ENCODE assay signal across 1 cellular context in the genomic region with DNA sequence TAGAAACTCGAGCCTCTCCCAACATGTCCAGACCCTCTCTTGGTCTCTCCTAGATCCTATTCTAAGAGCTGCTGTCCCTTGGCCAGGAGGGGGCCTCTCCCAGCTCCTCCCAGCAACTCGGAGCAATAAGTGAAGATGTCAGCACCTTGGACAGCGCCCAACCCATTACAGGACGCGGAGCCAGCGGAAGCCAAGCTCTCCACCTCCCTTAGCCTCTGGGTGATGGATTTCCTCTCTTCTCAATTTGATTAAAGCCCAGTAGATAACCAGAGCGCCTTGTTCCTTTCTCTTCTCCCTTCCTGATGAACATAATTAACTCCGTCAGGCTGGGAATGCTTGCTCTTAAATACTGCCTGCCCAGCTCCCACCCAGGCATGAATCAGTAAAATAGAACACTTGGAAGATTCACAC.
TF ChIP-seq lines count a peak whose summit lies in the region.

No MANE protein-coding gene starts in this region.

TF ChIP-seq in HepG2, 621 proteins besides CTCF, POLR2A, EP300 and RAD21 (continued from another document):
- TF ChIP-seq, protein P1, sequence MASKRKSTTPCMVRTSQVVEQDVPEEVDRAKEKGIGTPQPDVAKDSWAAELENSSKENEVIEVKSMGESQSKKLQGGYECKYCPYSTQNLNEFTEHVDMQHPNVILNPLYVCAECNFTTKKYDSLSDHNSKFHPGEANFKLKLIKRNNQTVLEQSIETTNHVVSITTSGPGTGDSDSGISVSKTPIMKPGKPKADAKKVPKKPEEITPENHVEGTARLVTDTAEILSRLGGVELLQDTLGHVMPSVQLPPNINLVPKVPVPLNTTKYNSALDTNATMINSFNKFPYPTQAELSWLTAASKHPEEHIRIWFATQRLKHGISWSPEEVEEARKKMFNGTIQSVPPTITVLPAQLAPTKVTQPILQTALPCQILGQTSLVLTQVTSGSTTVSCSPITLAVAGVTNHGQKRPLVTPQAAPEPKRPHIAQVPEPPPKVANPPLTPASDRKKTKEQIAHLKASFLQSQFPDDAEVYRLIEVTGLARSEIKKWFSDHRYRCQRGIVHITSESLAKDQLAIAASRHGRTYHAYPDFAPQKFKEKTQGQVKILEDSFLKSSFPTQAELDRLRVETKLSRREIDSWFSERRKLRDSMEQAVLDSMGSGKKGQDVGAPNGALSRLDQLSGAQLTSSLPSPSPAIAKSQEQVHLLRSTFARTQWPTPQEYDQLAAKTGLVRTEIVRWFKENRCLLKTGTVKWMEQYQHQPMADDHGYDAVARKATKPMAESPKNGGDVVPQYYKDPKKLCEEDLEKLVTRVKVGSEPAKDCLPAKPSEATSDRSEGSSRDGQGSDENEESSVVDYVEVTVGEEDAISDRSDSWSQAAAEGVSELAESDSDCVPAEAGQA (IDR thresholded peaks at IDR 0.05; ENCODE audit: low read depth), result no peak
- TF ChIP-seq, protein P1 (CRISPR knock-in tag; IDR thresholded peaks at IDR 0.05; ENCODE audit: borderline replicate concordance), result peak; percentile 87
- no peak for TF ChIP-seq TCF7L2 (IDR thresholded peaks at IDR 0.05; ENCODE audit: low read depth, low read length)
- TF ChIP-seq BCL6 (CRISPR knock-in tag; IDR thresholded peaks at IDR 0.05), result peak; percentile 77
- TF ChIP-seq, protein P2, sequence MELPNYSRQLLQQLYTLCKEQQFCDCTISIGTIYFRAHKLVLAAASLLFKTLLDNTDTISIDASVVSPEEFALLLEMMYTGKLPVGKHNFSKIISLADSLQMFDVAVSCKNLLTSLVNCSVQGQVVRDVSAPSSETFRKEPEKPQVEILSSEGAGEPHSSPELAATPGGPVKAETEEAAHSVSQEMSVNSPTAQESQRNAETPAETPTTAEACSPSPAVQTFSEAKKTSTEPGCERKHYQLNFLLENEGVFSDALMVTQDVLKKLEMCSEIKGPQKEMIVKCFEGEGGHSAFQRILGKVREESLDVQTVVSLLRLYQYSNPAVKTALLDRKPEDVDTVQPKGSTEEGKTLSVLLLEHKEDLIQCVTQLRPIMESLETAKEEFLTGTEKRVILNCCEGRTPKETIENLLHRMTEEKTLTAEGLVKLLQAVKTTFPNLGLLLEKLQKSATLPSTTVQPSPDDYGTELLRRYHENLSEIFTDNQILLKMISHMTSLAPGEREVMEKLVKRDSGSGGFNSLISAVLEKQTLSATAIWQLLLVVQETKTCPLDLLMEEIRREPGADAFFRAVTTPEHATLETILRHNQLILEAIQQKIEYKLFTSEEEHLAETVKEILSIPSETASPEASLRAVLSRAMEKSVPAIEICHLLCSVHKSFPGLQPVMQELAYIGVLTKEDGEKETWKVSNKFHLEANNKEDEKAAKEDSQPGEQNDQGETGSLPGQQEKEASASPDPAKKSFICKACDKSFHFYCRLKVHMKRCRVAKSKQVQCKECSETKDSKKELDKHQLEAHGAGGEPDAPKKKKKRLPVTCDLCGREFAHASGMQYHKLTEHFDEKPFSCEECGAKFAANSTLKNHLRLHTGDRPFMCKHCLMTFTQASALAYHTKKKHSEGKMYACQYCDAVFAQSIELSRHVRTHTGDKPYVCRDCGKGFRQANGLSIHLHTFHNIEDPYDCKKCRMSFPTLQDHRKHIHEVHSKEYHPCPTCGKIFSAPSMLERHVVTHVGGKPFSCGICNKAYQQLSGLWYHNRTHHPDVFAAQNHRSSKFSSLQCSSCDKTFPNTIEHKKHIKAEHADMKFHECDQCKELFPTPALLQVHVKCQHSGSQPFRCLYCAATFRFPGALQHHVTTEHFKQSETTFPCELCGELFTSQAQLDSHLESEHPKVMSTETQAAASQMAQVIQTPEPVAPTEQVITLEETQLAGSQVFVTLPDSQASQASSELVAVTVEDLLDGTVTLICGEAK (IDR thresholded peaks at IDR 0.05), result no peak
- TF ChIP-seq, protein P2 (CRISPR knock-in tag; IDR thresholded peaks at IDR 0.05), result peak; percentile 80
- TF ChIP-seq, protein P3, sequence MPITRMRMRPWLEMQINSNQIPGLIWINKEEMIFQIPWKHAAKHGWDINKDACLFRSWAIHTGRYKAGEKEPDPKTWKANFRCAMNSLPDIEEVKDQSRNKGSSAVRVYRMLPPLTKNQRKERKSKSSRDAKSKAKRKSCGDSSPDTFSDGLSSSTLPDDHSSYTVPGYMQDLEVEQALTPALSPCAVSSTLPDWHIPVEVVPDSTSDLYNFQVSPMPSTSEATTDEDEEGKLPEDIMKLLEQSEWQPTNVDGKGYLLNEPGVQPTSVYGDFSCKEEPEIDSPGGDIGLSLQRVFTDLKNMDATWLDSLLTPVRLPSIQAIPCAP (CRISPR knock-in tag; IDR thresholded peaks at IDR 0.05; ENCODE audit: low read depth), result 0 out of 2 replicates have a peak, but pooled peaks have one; percentile 70
- TF ChIP-seq, protein P4, sequence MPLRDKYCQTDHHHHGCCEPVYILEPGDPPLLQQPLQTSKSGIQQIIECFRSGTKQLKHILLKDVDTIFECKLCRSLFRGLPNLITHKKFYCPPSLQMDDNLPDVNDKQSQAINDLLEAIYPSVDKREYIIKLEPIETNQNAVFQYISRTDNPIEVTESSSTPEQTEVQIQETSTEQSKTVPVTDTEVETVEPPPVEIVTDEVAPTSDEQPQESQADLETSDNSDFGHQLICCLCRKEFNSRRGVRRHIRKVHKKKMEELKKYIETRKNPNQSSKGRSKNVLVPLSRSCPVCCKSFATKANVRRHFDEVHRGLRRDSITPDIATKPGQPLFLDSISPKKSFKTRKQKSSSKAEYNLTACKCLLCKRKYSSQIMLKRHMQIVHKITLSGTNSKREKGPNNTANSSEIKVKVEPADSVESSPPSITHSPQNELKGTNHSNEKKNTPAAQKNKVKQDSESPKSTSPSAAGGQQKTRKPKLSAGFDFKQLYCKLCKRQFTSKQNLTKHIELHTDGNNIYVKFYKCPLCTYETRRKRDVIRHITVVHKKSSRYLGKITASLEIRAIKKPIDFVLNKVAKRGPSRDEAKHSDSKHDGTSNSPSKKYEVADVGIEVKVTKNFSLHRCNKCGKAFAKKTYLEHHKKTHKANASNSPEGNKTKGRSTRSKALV (CRISPR knock-in tag; IDR thresholded peaks at IDR 0.05), result peak; percentile 89
- TF ChIP-seq HNRNPL (IDR thresholded peaks at IDR 0.05; ENCODE audit: low read depth, low read length), result no peak
- peak; percentile 67 for TF ChIP-seq KMT2A (CRISPR knock-in tag; IDR thresholded peaks at IDR 0.05)
- TF ChIP-seq ZNF775 (CRISPR knock-in tag; IDR thresholded peaks at IDR 0.05; ENCODE audit: borderline replicate concordance), result 0 out of 2 replicates have a peak, but pooled peaks have one; percentile 41
- TF ChIP-seq NFKBIZ (CRISPR knock-in tag; IDR thresholded peaks at IDR 0.05), result peak; percentile 97
- TF ChIP-seq, protein P5, sequence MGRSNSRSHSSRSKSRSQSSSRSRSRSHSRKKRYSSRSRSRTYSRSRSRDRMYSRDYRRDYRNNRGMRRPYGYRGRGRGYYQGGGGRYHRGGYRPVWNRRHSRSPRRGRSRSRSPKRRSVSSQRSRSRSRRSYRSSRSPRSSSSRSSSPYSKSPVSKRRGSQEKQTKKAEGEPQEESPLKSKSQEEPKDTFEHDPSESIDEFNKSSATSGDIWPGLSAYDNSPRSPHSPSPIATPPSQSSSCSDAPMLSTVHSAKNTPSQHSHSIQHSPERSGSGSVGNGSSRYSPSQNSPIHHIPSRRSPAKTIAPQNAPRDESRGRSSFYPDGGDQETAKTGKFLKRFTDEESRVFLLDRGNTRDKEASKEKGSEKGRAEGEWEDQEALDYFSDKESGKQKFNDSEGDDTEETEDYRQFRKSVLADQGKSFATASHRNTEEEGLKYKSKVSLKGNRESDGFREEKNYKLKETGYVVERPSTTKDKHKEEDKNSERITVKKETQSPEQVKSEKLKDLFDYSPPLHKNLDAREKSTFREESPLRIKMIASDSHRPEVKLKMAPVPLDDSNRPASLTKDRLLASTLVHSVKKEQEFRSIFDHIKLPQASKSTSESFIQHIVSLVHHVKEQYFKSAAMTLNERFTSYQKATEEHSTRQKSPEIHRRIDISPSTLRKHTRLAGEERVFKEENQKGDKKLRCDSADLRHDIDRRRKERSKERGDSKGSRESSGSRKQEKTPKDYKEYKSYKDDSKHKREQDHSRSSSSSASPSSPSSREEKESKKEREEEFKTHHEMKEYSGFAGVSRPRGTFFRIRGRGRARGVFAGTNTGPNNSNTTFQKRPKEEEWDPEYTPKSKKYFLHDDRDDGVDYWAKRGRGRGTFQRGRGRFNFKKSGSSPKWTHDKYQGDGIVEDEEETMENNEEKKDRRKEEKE (IDR thresholded peaks at IDR 0.05), result no peak
- peak; percentile 82; the same call in 1 of the 2 replicates for TF ChIP-seq ZNF780A (CRISPR knock-in tag; IDR thresholded peaks at IDR 0.05)
- TF ChIP-seq, protein P6, sequence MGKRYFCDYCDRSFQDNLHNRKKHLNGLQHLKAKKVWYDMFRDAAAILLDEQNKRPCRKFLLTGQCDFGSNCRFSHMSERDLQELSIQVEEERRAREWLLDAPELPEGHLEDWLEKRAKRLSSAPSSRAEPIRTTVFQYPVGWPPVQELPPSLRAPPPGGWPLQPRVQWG (CRISPR knock-in tag; IDR thresholded peaks at IDR 0.05; ENCODE audit: borderline replicate concordance, low read depth), result no peak
- TF ChIP-seq IKZF4 (CRISPR knock-in tag; IDR thresholded peaks at IDR 0.05; ENCODE audit: borderline replicate concordance, low read depth, not compliant biosample characterization), result peak; percentile 89
- TF ChIP-seq, protein P7, sequence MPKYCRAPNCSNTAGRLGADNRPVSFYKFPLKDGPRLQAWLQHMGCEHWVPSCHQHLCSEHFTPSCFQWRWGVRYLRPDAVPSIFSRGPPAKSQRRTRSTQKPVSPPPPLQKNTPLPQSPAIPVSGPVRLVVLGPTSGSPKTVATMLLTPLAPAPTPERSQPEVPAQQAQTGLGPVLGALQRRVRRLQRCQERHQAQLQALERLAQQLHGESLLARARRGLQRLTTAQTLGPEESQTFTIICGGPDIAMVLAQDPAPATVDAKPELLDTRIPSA (CRISPR knock-in tag; IDR thresholded peaks at IDR 0.05; ENCODE audit: borderline replicate concordance), result no peak
- peak; percentile 44; the same call in 1 of the 2 replicates for TF ChIP-seq HMG20A (CRISPR knock-in tag; IDR thresholded peaks at IDR 0.05; ENCODE audit: borderline replicate concordance)
- TF ChIP-seq STAT5B (CRISPR knock-in tag; IDR thresholded peaks at IDR 0.05), result peak; percentile 97
- peak; percentile 54; the same call in 1 of the 2 replicates for TF ChIP-seq ZMYM4 (CRISPR knock-in tag; IDR thresholded peaks at IDR 0.05)
- TF ChIP-seq, protein P8, sequence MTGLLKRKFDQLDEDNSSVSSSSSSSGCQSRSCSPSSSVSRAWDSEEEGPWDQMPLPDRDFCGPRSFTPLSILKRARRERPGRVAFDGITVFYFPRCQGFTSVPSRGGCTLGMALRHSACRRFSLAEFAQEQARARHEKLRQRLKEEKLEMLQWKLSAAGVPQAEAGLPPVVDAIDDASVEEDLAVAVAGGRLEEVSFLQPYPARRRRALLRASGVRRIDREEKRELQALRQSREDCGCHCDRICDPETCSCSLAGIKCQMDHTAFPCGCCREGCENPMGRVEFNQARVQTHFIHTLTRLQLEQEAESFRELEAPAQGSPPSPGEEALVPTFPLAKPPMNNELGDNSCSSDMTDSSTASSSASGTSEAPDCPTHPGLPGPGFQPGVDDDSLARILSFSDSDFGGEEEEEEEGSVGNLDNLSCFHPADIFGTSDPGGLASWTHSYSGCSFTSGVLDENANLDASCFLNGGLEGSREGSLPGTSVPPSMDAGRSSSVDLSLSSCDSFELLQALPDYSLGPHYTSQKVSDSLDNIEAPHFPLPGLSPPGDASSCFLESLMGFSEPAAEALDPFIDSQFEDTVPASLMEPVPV (CRISPR knock-in tag; IDR thresholded peaks at IDR 0.05), result no peak
- TF ChIP-seq HNF4G (IDR thresholded peaks at IDR 0.05; ENCODE audit: borderline replicate concordance, low read depth, low read length), result no peak
- TF ChIP-seq HNF4G (CRISPR knock-in tag; IDR thresholded peaks at IDR 0.05; ENCODE audit: borderline replicate concordance, low read depth), result no peak
- no peak for TF ChIP-seq PCBP1 (IDR thresholded peaks at IDR 0.05; ENCODE audit: borderline replicate concordance, low read depth, low read length)
- TF ChIP-seq PRPF4 (IDR thresholded peaks at IDR 0.05; ENCODE audit: low read depth, low read length, poor library complexity, severe bottlenecking), result no peak
- TF ChIP-seq ZFP36 (IDR thresholded peaks at IDR 0.05; ENCODE audit: borderline replicate concordance, low read depth, low read length, partially characterized antibody), result no peak
